Comparison of ENCODE assay signal across 1 cellular context in the genomic region with DNA sequence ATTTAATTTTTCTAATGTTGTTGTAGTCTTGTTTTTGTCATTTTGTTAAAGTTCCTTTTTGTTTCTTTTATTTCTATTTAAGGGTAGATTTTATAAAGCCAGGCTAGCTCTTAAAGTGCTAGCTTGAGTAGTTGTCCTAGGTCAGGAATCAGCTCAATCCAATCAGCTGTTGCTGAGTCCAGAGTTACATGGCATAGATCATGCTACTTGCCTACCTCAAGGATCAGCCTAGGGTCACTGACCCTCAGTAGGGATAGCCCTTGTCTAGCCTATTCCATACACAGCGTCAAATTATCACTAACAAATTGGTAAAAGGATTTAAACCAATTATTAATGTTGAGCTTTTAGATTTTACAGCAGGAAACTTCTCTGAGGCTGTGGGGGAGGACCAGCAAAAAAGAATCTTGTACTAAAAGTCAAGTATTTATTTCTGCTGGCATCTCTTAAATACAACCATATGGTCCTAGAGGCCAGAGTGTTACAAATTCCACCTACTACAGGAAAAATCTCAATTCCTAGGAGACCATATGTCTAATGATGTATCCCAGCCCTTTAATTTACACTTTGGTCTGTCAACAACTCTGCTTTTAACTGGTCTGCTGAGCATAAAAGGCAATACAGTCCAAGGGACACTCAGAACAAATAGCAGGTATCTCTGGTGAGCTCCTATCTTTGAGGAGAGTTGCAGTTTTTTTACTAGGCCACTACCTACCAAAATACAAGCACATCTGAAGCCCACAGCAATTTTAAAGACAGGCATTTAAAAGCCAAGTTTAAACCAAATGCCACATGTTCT.
TF ChIP-seq lines count a peak whose summit lies in the region.

No MANE protein-coding gene starts in this region.

TF ChIP-seq in HepG2, 621 proteins besides CTCF, POLR2A, EP300 and RAD21 (continued from another document and continues in another):
- TF ChIP-seq, protein P1, sequence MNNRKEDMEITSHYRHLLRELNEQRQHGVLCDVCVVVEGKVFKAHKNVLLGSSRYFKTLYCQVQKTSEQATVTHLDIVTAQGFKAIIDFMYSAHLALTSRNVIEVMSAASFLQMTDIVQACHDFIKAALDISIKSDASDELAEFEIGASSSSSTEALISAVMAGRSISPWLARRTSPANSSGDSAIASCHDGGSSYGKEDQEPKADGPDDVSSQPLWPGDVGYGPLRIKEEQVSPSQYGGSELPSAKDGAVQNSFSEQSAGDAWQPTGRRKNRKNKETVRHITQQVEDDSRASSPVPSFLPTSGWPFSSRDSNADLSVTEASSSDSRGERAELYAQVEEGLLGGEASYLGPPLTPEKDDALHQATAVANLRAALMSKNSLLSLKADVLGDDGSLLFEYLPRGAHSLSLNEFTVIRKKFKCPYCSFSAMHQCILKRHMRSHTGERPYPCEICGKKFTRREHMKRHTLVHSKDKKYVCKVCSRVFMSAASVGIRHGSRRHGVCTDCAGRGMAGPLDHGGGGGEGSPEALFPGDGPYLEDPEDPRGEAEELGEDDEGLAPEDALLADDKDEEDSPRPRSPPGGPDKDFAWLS (CRISPR knock-in tag; IDR thresholded peaks at IDR 0.05; ENCODE audit: borderline replicate concordance), result no peak
- TF ChIP-seq, protein P2, sequence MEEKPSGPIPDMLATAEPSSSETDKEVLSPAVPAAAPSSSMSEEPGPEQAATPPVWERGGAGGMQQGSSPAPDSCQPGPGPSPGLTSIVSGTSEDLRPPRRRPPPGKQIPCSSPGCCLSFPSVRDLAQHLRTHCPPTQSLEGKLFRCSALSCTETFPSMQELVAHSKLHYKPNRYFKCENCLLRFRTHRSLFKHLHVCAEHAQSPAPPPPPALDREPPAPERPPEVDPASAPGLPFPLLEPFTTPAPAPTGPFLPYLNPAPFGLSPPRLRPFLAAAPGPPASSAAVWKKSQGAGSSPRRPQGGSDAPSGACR (CRISPR knock-in tag; IDR thresholded peaks at IDR 0.05), result no peak
- TF ChIP-seq ZNF260 (CRISPR knock-in tag; IDR thresholded peaks at IDR 0.05; ENCODE audit: borderline replicate concordance, low read depth) (no peak), KLF11 (CRISPR knock-in tag; IDR thresholded peaks at IDR 0.05) (no peak), ARNT (IDR thresholded peaks at IDR 0.05) (no peak), ZNF274 (CRISPR knock-in tag; IDR thresholded peaks at IDR 0.05) (no peak), HES4 (CRISPR knock-in tag; IDR thresholded peaks at IDR 0.05; ENCODE audit: borderline replicate concordance) (no peak), PHF21A (CRISPR knock-in tag; IDR thresholded peaks at IDR 0.05) (0 out of 2 replicates have a peak, but pooled peaks have one; percentile 40), PCBP1 (IDR thresholded peaks at IDR 0.05; ENCODE audit: borderline replicate concordance, low read depth, low read length) (no peak), ZNF543 (CRISPR knock-in tag; IDR thresholded peaks at IDR 0.05) (no peak), CBFB (CRISPR knock-in tag; IDR thresholded peaks at IDR 0.05) (no peak), HNRNPUL1 (IDR thresholded peaks at IDR 0.05; ENCODE audit: low read depth, low read length) (no peak), ZNF432 (CRISPR knock-in tag; IDR thresholded peaks at IDR 0.05; ENCODE audit: borderline replicate concordance) (no peak), SRF (IDR thresholded peaks at IDR 0.05; ENCODE audit: low read depth, low read length) (peak; percentile 44; the same call in 1 of the 2 replicates), BORCS8-MEF2B (CRISPR knock-in tag; IDR thresholded peaks at IDR 0.05) (no peak), ZNF430 (CRISPR knock-in tag; IDR thresholded peaks at IDR 0.05) (no peak), MED8 (CRISPR knock-in tag; IDR thresholded peaks at IDR 0.05; ENCODE audit: insufficient replicate concordance) (no peak), HNF4G (IDR thresholded peaks at IDR 0.05; ENCODE audit: borderline replicate concordance, low read depth, low read length) (0 out of 2 replicates have a peak, but pooled peaks have one; percentile 10), HNF4G (CRISPR knock-in tag; IDR thresholded peaks at IDR 0.05; ENCODE audit: borderline replicate concordance, low read depth) (no peak), IRX3 (CRISPR knock-in tag; IDR thresholded peaks at IDR 0.05; ENCODE audit: borderline replicate concordance, low read depth) (no peak)
- TF ChIP-seq, protein P3, sequence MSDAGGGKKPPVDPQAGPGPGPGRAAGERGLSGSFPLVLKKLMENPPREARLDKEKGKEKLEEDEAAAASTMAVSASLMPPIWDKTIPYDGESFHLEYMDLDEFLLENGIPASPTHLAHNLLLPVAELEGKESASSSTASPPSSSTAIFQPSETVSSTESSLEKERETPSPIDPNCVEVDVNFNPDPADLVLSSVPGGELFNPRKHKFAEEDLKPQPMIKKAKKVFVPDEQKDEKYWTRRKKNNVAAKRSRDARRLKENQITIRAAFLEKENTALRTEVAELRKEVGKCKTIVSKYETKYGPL (CRISPR knock-in tag; IDR thresholded peaks at IDR 0.05), result no peak
- TF ChIP-seq, protein P4, sequence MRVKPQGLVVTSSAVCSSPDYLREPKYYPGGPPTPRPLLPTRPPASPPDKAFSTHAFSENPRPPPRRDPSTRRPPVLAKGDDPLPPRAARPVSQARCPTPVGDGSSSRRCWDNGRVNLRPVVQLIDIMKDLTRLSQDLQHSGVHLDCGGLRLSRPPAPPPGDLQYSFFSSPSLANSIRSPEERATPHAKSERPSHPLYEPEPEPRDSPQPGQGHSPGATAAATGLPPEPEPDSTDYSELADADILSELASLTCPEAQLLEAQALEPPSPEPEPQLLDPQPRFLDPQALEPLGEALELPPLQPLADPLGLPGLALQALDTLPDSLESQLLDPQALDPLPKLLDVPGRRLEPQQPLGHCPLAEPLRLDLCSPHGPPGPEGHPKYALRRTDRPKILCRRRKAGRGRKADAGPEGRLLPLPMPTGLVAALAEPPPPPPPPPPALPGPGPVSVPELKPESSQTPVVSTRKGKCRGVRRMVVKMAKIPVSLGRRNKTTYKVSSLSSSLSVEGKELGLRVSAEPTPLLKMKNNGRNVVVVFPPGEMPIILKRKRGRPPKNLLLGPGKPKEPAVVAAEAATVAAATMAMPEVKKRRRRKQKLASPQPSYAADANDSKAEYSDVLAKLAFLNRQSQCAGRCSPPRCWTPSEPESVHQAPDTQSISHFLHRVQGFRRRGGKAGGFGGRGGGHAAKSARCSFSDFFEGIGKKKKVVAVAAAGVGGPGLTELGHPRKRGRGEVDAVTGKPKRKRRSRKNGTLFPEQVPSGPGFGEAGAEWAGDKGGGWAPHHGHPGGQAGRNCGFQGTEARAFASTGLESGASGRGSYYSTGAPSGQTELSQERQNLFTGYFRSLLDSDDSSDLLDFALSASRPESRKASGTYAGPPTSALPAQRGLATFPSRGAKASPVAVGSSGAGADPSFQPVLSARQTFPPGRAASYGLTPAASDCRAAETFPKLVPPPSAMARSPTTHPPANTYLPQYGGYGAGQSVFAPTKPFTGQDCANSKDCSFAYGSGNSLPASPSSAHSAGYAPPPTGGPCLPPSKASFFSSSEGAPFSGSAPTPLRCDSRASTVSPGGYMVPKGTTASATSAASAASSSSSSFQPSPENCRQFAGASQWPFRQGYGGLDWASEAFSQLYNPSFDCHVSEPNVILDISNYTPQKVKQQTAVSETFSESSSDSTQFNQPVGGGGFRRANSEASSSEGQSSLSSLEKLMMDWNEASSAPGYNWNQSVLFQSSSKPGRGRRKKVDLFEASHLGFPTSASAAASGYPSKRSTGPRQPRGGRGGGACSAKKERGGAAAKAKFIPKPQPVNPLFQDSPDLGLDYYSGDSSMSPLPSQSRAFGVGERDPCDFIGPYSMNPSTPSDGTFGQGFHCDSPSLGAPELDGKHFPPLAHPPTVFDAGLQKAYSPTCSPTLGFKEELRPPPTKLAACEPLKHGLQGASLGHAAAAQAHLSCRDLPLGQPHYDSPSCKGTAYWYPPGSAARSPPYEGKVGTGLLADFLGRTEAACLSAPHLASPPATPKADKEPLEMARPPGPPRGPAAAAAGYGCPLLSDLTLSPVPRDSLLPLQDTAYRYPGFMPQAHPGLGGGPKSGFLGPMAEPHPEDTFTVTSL (CRISPR knock-in tag; IDR thresholded peaks at IDR 0.05; ENCODE audit: borderline replicate concordance), result peak; percentile 44; the same call in 1 of the 2 replicates
- TF ChIP-seq, protein P5, sequence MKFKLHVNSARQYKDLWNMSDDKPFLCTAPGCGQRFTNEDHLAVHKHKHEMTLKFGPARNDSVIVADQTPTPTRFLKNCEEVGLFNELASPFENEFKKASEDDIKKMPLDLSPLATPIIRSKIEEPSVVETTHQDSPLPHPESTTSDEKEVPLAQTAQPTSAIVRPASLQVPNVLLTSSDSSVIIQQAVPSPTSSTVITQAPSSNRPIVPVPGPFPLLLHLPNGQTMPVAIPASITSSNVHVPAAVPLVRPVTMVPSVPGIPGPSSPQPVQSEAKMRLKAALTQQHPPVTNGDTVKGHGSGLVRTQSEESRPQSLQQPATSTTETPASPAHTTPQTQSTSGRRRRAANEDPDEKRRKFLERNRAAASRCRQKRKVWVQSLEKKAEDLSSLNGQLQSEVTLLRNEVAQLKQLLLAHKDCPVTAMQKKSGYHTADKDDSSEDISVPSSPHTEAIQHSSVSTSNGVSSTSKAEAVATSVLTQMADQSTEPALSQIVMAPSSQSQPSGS (CRISPR knock-in tag; IDR thresholded peaks at IDR 0.05), result no peak
- TF ChIP-seq, protein P6, sequence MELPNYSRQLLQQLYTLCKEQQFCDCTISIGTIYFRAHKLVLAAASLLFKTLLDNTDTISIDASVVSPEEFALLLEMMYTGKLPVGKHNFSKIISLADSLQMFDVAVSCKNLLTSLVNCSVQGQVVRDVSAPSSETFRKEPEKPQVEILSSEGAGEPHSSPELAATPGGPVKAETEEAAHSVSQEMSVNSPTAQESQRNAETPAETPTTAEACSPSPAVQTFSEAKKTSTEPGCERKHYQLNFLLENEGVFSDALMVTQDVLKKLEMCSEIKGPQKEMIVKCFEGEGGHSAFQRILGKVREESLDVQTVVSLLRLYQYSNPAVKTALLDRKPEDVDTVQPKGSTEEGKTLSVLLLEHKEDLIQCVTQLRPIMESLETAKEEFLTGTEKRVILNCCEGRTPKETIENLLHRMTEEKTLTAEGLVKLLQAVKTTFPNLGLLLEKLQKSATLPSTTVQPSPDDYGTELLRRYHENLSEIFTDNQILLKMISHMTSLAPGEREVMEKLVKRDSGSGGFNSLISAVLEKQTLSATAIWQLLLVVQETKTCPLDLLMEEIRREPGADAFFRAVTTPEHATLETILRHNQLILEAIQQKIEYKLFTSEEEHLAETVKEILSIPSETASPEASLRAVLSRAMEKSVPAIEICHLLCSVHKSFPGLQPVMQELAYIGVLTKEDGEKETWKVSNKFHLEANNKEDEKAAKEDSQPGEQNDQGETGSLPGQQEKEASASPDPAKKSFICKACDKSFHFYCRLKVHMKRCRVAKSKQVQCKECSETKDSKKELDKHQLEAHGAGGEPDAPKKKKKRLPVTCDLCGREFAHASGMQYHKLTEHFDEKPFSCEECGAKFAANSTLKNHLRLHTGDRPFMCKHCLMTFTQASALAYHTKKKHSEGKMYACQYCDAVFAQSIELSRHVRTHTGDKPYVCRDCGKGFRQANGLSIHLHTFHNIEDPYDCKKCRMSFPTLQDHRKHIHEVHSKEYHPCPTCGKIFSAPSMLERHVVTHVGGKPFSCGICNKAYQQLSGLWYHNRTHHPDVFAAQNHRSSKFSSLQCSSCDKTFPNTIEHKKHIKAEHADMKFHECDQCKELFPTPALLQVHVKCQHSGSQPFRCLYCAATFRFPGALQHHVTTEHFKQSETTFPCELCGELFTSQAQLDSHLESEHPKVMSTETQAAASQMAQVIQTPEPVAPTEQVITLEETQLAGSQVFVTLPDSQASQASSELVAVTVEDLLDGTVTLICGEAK (IDR thresholded peaks at IDR 0.05), result no peak
- TF ChIP-seq, protein P6 (CRISPR knock-in tag; IDR thresholded peaks at IDR 0.05), result no peak
- TF ChIP-seq, protein P7, sequence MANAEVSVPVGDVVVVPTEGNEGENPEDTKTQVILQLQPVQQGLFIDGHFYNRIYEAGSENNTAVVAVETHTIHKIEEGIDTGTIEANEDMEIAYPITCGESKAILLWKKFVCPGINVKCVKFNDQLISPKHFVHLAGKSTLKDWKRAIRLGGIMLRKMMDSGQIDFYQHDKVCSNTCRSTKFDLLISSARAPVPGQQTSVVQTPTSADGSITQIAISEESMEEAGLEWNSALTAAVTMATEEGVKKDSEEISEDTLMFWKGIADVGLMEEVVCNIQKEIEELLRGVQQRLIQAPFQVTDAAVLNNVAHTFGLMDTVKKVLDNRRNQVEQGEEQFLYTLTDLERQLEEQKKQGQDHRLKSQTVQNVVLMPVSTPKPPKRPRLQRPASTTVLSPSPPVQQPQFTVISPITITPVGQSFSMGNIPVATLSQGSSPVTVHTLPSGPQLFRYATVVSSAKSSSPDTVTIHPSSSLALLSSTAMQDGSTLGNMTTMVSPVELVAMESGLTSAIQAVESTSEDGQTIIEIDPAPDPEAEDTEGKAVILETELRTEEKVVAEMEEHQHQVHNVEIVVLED (CRISPR knock-in tag; IDR thresholded peaks at IDR 0.05; ENCODE audit: borderline replicate concordance), result no peak
